ENCODE assay signal across 8 cellular contexts in genomic region chr2:172774302-172774701, GRCh38. TPM values are rescaled to one million over a fixed set of nuclear protein-coding genes. Genes with fewer than 3 reads are reported as not detected.
"Had no signal": no experiment of that assay in that cellular context is flagged by ENCODE, and none has a peak within 500 bp of the region (broad histone marks: within the 10 kb centered on the region; RNA-seq: fewer than 3 reads in every experiment).

No MANE protein-coding gene starts in this region.

- H3K4me1 ChIP-seq: HAP-1 had no signal

- H2AFZ ChIP-seq: GM23248 had no signal

- H3K36me3 ChIP-seq: HAP-1 had no signal

- H3K27ac ChIP-seq: GM23248, KMS-11 had no signal

- DNase-seq: GM23248, GOT3, H7, KBM-7 had no signal

- H3K9ac ChIP-seq: GM23248, KMS-11 had no signal

- H3K4me2 ChIP-seq: KMS-11 had no signal

- H3K4me3 ChIP-seq: GM23248, HAP-1 had no signal

RNA-seq across cellular contexts. Expression of gene RAPGEF4, which starts 38.7 kb away (rescaled TPM):
- total RNA-seq: HT-29 had no signal
- polyA plus RNA-seq: GM23248, IgD-negative memory B cell had no signal
